13 cellular contexts compared by ENCODE assay signal in genomic region chr6:167113047-167113446, GRCh38. TPM values are rescaled to one million over a fixed set of nuclear protein-coding genes. Genes with fewer than 3 reads are reported as not detected.
A peak's percentile ranks its signal among the peaks of the same experiment; 100 is the strongest.
DNase-seq lines count a peak whose midpoint lies in the region; ATAC-seq, FAIRE-seq and TF ChIP-seq lines count a peak whose summit lies in the region.
"Had no signal": no experiment of that assay in that cellular context is flagged by ENCODE, and none has a peak within 500 bp of the region (broad histone marks: within the 10 kb centered on the region; RNA-seq: fewer than 3 reads in every experiment).

No MANE protein-coding gene starts in this region.

- H3K4me3 ChIP-seq in small intestine (ENCODE audit: low read depth in 1 of 2, low read length in 2 of 2) (no peak overlapping the region), sigmoid colon (no peak overlapping the region), SK-N-SH (ENCODE audit: low read depth in 2 of 2, low read length in 1 of 2) (no peak overlapping the region)
- H3K4me3 ChIP-seq: cardiac muscle cell, hepatocyte, K562 had no signal

- no peaks in the 10 kb centered on the region for H3K9me2 ChIP-seq in SK-N-SH

- peaks cover 21 to 47% of the 10 kb centered on the region in 2 donors for H3K4me1 Mint-ChIP-seq in effector memory CD8-positive, alpha-beta T cell (ENCODE audit: low read depth in 2 of 2)

- no peaks in the 10 kb centered on the region for H3K79me2 ChIP-seq in SK-N-SH (ENCODE audit: insufficient read depth)
- H3K79me2 ChIP-seq: hepatocyte had no signal

- no peaks in the 10 kb centered on the region for H3K9me3 Mint-ChIP-seq in effector memory CD8-positive, alpha-beta T cell

- TF ChIP-seq EP300 in sigmoid colon (IDR thresholded peaks at IDR 0.05) (no peak), SK-N-SH (IDR thresholded peaks at IDR 0.05; ENCODE audit: borderline replicate concordance in 1 of 2, low read depth in 1 of 2, low read length in 1 of 2) (no peak)

- peaks cover 21 to 49% of the 10 kb centered on the region in 2 donors for H3K27me3 Mint-ChIP-seq in effector memory CD8-positive, alpha-beta T cell

- no peak for DNase-seq in effector memory CD8-positive, alpha-beta T cell
- DNase-seq in small intestine (no peak), foreskin keratinocyte (no peak), sigmoid colon (no peak), SK-N-SH (no peak)

- H3K4me1 ChIP-seq in small intestine (ENCODE audit: control insufficient read depth in 2 of 2, insufficient read depth in 1 of 2, low read depth in 1 of 2, low read length in 1 of 2) (no peaks in the 10 kb centered on the region), foreskin keratinocyte (no peaks in the 10 kb centered on the region), sigmoid colon (peaks cover 0 to 34% (median 14%) of the 10 kb centered on the region in 4 donors), SK-N-SH (ENCODE audit: control insufficient read depth in 1 of 2, insufficient read depth in 2 of 2, low read depth in 1 of 2, low read length in 1 of 2) (peaks cover 0 to 4% of the 10 kb centered on the region in 2 experiments; a peak in 1 of 4 replicates)

- ATAC-seq in GM18520 (IDR thresholded peaks at IDR 0.05; ENCODE audit: unreplicated experiment) (peak; percentile 41), GM21423 (IDR thresholded peaks at IDR 0.05; ENCODE audit: unreplicated experiment) (peak; percentile 48), HG03139 (IDR thresholded peaks at IDR 0.05; ENCODE audit: unreplicated experiment) (peak; percentile 47), foreskin keratinocyte (no peak)
- no peak for ATAC-seq in effector memory CD8-positive, alpha-beta T cell (replicated peaks)
- ATAC-seq: K562 had no signal

- no peaks in the 10 kb centered on the region for H3F3A ChIP-seq in SK-N-SH (replicated peaks; ENCODE audit: insufficient read depth)

- H3K36me3 ChIP-seq in small intestine (ENCODE audit: control insufficient read depth in 2 of 2, insufficient read depth in 2 of 2, low read length in 2 of 2) (no peaks in the 10 kb centered on the region), sigmoid colon (no peaks in the 10 kb centered on the region), SK-N-SH (replicated peaks in 1 of 2; ENCODE audit: control insufficient read depth in 1 of 2, insufficient read depth in 2 of 2, low read length in 1 of 2) (no peaks in the 10 kb centered on the region)
- H3K36me3 ChIP-seq: cardiac muscle cell had no signal

- H3K27ac ChIP-seq in small intestine (ENCODE audit: low read depth in 1 of 2, low read length in 1 of 2), result peak overlapping the region in 1 of 2 donors; percentile 62
- H3K27ac ChIP-seq in foreskin keratinocyte, result no peak overlapping the region
- H3K27ac ChIP-seq in sigmoid colon, result no peak overlapping the region
- no peak overlapping the region for H3K27ac ChIP-seq in SK-N-SH (ENCODE audit: low read depth in 2 of 2, low read length in 1 of 2)
- H3K27ac ChIP-seq: cardiac muscle cell, hepatocyte had no signal

- POLR2A ChIA-PET in SK-N-SH (lab: Yijun Ruan, JAX), result no interaction called here

- TF ChIP-seq CTCF in foreskin keratinocyte (conservative IDR thresholded peaks at IDR 0.05), result no peak
- TF ChIP-seq CTCF in sigmoid colon (IDR thresholded peaks at IDR 0.05), result no peak
- TF ChIP-seq CTCF in SK-N-SH (IDR thresholded peaks at IDR 0.05), result no peak

- H3K36me3 Mint-ChIP-seq in effector memory CD8-positive, alpha-beta T cell (ENCODE audit: insufficient read depth), result peaks cover 62% of the 10 kb centered on the region

- H2AFZ ChIP-seq in SK-N-SH (ENCODE audit: low read depth), result no peak overlapping the region
- H2AFZ ChIP-seq: hepatocyte had no signal

- no peak overlapping the region for H3K4me2 ChIP-seq in SK-N-SH
- H3K4me2 ChIP-seq: hepatocyte had no signal

- 36 to 57% (median 49%) methylated on average over 2 of the region's 2 CpGs for WGBS in small intestine, 3 donors
- WGBS in sigmoid colon, 2 donors, result 58% methylated on average over 2 of the region's 2 CpGs
- WGBS in SK-N-SH (ENCODE audit: low lambda C conversion rate), result 24% methylated on average over 2 of the region's 2 CpGs

- peak overlapping the region; percentile 90 to 99 for H3K27ac Mint-ChIP-seq in effector memory CD8-positive, alpha-beta T cell

- H4K20me1 ChIP-seq in SK-N-SH (ENCODE audit: insufficient read depth), result no peaks in the 10 kb centered on the region

- TF ChIP-seq RAD21 in SK-N-SH (IDR thresholded peaks at IDR 0.05; ENCODE audit: low read length), result no peak

- TF ChIP-seq POLR2A in sigmoid colon (IDR thresholded peaks at IDR 0.05), result no peak

- FAIRE-seq in small intestine (lab: Jason Lieb, UNC), result no peak
- FAIRE-seq: K562 had no signal

- no peak overlapping the region for H3K9ac ChIP-seq in SK-N-SH

- CTCF ChIA-PET in SK-N-SH (lab: Yijun Ruan, JAX), result no interaction called here

- intact Hi-C loops in sigmoid colon (cut with DNase I), result no loop called here

- H3K27me3 ChIP-seq in small intestine (ENCODE audit: control insufficient read depth in 2 of 2, insufficient read depth in 2 of 2, low read length in 2 of 2), result no peaks in the 10 kb centered on the region
- peaks cover 6% of the 10 kb centered on the region for H3K27me3 ChIP-seq in foreskin keratinocyte
- no peaks in the 10 kb centered on the region for H3K27me3 ChIP-seq in sigmoid colon
- no peaks in the 10 kb centered on the region for H3K27me3 ChIP-seq in SK-N-SH (ENCODE audit: insufficient read depth)
- H3K27me3 ChIP-seq: hepatocyte had no signal

- H3K4me3 Mint-ChIP-seq in effector memory CD8-positive, alpha-beta T cell, result peak overlapping the region; percentile 81 to 98

- no peaks in the 10 kb centered on the region for H3K9me3 ChIP-seq in small intestine (ENCODE audit: control insufficient read depth, low read depth)
- no peaks in the 10 kb centered on the region for H3K9me3 ChIP-seq in sigmoid colon
- no peaks in the 10 kb centered on the region for H3K9me3 ChIP-seq in SK-N-SH

TF ChIP-seq in SK-N-SH, 30 proteins besides CTCF, POLR2A, EP300 and RAD21 (continues in another document):
- TF ChIP-seq SIN3A (IDR thresholded peaks at IDR 0.05; ENCODE audit: borderline replicate concordance, low read depth, low read length) (no peak), YY1 (IDR thresholded peaks at IDR 0.05; ENCODE audit: low read depth) (no peak), CHD2 (IDR thresholded peaks at IDR 0.05; ENCODE audit: low read length, partially characterized antibody) (no peak), NRF1 (IDR thresholded peaks at IDR 0.05; ENCODE audit: low read depth, low read length) (no peak), RFX5 (IDR thresholded peaks at IDR 0.05; ENCODE audit: low read length) (no peak), EZH2phosphoT487 (IDR thresholded peaks at IDR 0.05; ENCODE audit: borderline replicate concordance, low read depth) (no peak), POLR2AphosphoS5 (IDR thresholded peaks at IDR 0.05; ENCODE audit: low read depth, low read length) (no peak), RXRA (IDR thresholded peaks at IDR 0.05; ENCODE audit: borderline replicate concordance, low read depth) (no peak), REST (IDR thresholded peaks at IDR 0.05; ENCODE audit: low read depth, low read length) (no peak), RCOR1 (IDR thresholded peaks at IDR 0.05; ENCODE audit: low read length) (no peak), FOXM1 (IDR thresholded peaks at IDR 0.05; ENCODE audit: low read depth) (no peak), TEAD4 (IDR thresholded peaks at IDR 0.05; ENCODE audit: borderline replicate concordance, insufficient read depth) (no peak), FOSL2 (IDR thresholded peaks at IDR 0.05; ENCODE audit: borderline replicate concordance, low read depth) (no peak), MAX (IDR thresholded peaks at IDR 0.05; ENCODE audit: low read depth) (no peak)

RNA-seq across cellular contexts. Expression of gene CCR6, which starts 9.8 kb away (rescaled TPM):
- 1 to 10 TPM in 1 of 3 donors, under 1 TPM in 2; 0.54 to 1.2 (median 0.89) TPM for polyA plus RNA-seq in small intestine
- not detected in 2 replicates for total RNA-seq in foreskin keratinocyte
- polyA plus RNA-seq in foreskin keratinocyte, result not detected in 2 replicates
- total RNA-seq in sigmoid colon, result not detected
- 1 to 10 TPM in 1 of 3 donors, under 1 TPM in 1, not detected in 1; 0.46 to 7.7 TPM for polyA plus RNA-seq in sigmoid colon
- not detected in 2 replicates for polyA plus RNA-seq in SK-N-SH (2012; rRNA removed)
- not detected in 2 replicates for polyA plus RNA-seq in SK-N-SH (2012; cell fraction: cytosol; rRNA removed)
- not detected in 2 replicates for polyA plus RNA-seq in SK-N-SH (2012; cell fraction: nucleus; rRNA removed)
- total RNA-seq: cardiac muscle cell, K562 had no signal
- polyA plus RNA-seq: cardiac muscle cell, K562, neural cell had no signal

RNA-seq across cellular contexts. Expression of gene GPR31, which starts 44.7 kb away (rescaled TPM):
- not detected for polyA plus RNA-seq in small intestine
- total RNA-seq in foreskin keratinocyte, result not detected in 2 replicates
- polyA plus RNA-seq in foreskin keratinocyte, result not detected in 2 replicates
- not detected for total RNA-seq in sigmoid colon
- polyA plus RNA-seq in sigmoid colon, result under 1 TPM in 1 of 3 donors, not detected in 2; 0.28 TPM
- polyA plus RNA-seq in SK-N-SH (2012; rRNA removed), result not detected in 2 replicates
- polyA plus RNA-seq in SK-N-SH (2012; cell fraction: cytosol; rRNA removed), result not detected in 2 replicates
- not detected in 2 replicates for polyA plus RNA-seq in SK-N-SH (2012; cell fraction: nucleus; rRNA removed)
- total RNA-seq: activated CD8-positive, alpha-beta memory T cell treated with anti-CD3 and anti-CD28 coated beads for 36 hours; cardiac muscle cell; hepatocyte; K562 had no signal
- polyA plus RNA-seq: cardiac muscle cell, hepatocyte, K562, neural cell had no signal

Comparison
In these comparisons a context has a peak if more than half of its experiments do, and no peak if none do; other contexts are left out.
1. ATAC-seq: peak in GM18520 (single experiment), GM21423 (single experiment) and HG03139 (single experiment); none in effector memory CD8-positive, alpha-beta T cell (single experiment) and foreskin keratinocyte (single experiment).